17 cellular contexts compared by ENCODE assay signal in the genomic region with DNA sequence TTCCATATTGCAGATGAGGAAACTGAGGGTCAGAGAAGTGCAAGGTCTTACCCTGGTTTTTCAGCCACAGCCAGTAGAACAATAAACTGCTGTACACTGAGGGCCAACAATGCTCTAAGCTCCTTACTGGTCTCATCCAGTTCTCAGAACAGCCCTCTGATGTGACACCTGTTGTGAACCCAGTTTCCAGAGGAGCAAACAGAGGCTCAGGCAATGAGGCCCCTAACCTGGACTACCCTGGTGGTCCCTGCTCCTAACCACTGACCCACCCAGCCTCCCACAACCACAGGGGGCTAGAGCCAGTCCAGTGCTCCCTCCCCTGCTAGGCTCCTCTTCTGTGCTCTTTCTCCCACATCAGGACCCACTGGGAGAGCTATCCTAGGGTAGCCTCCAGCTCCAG. TPM values are rescaled to one million over a fixed set of nuclear protein-coding genes. Genes with fewer than 3 reads are reported as not detected.
DNase-seq lines count a peak whose midpoint lies in the region; ATAC-seq, FAIRE-seq and TF ChIP-seq lines count a peak whose summit lies in the region.
"Had no signal": no experiment of that assay in that cellular context is flagged by ENCODE, and none has a peak within 500 bp of the region (broad histone marks: within the 10 kb centered on the region; RNA-seq: fewer than 3 reads in every experiment).

No MANE protein-coding gene starts in this region.

- H2AK5ac ChIP-seq in neuronal stem cell (ENCODE audit: low read depth, low read length) = peak overlapping the region; percentile 68

- H3K14ac ChIP-seq in neuronal stem cell (ENCODE audit: low read length) = no peak overlapping the region

- no peak for TF ChIP-seq RAD21 in HepG2 (CRISPR knock-in tag; IDR thresholded peaks at IDR 0.05)

- no peak overlapping the region for H4K8ac ChIP-seq in neuronal stem cell (ENCODE audit: low read depth, low read length)

- no peaks in the 10 kb centered on the region for H3K27me3 Mint-ChIP-seq in Caco-2 (ENCODE audit: insufficient read depth, unreplicated experiment)
- H3K27me3 Mint-ChIP-seq: CD8-positive, alpha-beta memory T cell had no signal

- H2BK12ac ChIP-seq in neuronal stem cell (ENCODE audit: low read length) = no peak overlapping the region

- H3K27me3 ChIP-seq in HepG2 (ENCODE audit: control insufficient read depth in 1 of 2, insufficient read depth in 2 of 2, low read length in 2 of 2) (no peaks in the 10 kb centered on the region), right lobe of liver (no peaks in the 10 kb centered on the region), neuronal stem cell (ENCODE audit: control insufficient read depth in 3 of 3, insufficient read depth in 3 of 3, low read depth in 1 of 3, low read length in 3 of 3) (no peaks in the 10 kb centered on the region), Caco-2 (replicated peaks; ENCODE audit: control insufficient read depth, insufficient read depth, low read length) (no peaks in the 10 kb centered on the region), body of pancreas (no peaks in the 10 kb centered on the region)
- H3K27me3 ChIP-seq: BE2C had no signal

- BruUV-seq in HepG2 (replicated peaks; lab: Mats Ljungman, UMichigan) = no TSS peak
- BruUV-seq in Caco-2 (replicated peaks; lab: Mats Ljungman, UMichigan) = no TSS peak

- no peaks in the 10 kb centered on the region for H3K9me3 ChIP-seq in HepG2 (ENCODE audit: low read length)
- H3K9me3 ChIP-seq in right lobe of liver = no peaks in the 10 kb centered on the region
- H3K9me3 ChIP-seq in KOPT-K1 (ENCODE audit: insufficient read depth, low read length, poor library complexity, severe bottlenecking) = no peaks in the 10 kb centered on the region
- H3K9me3 ChIP-seq in neuronal stem cell (replicated peaks in 1 of 2; ENCODE audit: control insufficient read depth in 2 of 2, insufficient read depth in 1 of 2, low read depth in 1 of 2, low read length in 2 of 2) = no peaks in the 10 kb centered on the region
- H3K9me3 ChIP-seq in Caco-2 = no peaks in the 10 kb centered on the region
- no peaks in the 10 kb centered on the region for H3K9me3 ChIP-seq in body of pancreas
- H3K9me3 ChIP-seq: BE2C had no signal

- TF ChIP-seq POLR2A in HepG2 (IDR thresholded peaks at IDR 0.05; ENCODE audit: insufficient read depth in 1 of 2, low read depth in 2 of 2, low read length in 2 of 2) (no peak), right lobe of liver (IDR thresholded peaks at IDR 0.05) (no peak), body of pancreas (IDR thresholded peaks at IDR 0.05) (no peak)

- H4K20me1 ChIP-seq in HepG2 (ENCODE audit: insufficient read depth, low read length) = peaks cover 4% of the 10 kb centered on the region

- DNase-seq in HepG2 (ENCODE audit: low spot score) (no peak), right lobe of liver (no peak), neuronal stem cell (ENCODE audit: low spot score) (no peak), Caco-2 (no peak), body of pancreas (no peak)
- DNase-seq: ACHN; BE2C; CD8-positive, alpha-beta memory T cell; DMS53; GF-D8; GOT3; H9 had no signal

- no peak for TF ChIP-seq CTCF in HepG2 (CRISPR knock-in tag; IDR thresholded peaks at IDR 0.05)
- TF ChIP-seq CTCF in right lobe of liver (IDR thresholded peaks at IDR 0.05) = no peak
- TF ChIP-seq CTCF in Caco-2 (IDR thresholded peaks at IDR 0.05; ENCODE audit: insufficient read depth in 1 of 2, low read depth in 1 of 2, low read length in 1 of 2, severe bottlenecking in 1 of 2, unreplicated experiment in 1 of 2) = no peak
- no peak for TF ChIP-seq CTCF in body of pancreas (IDR thresholded peaks at IDR 0.05)

- H3K9ac ChIP-seq in HepG2 (ENCODE audit: insufficient read depth, low read depth, low read length) (no peak overlapping the region), neuronal stem cell (ENCODE audit: low read depth, low read length, poor library complexity) (no peak overlapping the region)

- no peak overlapping the region for H2BK5ac ChIP-seq in neuronal stem cell (ENCODE audit: low read length)

- peaks cover 4% of the 10 kb centered on the region for H3K79me1 ChIP-seq in neuronal stem cell (ENCODE audit: low read depth, low read length)

- H3K36me3 ChIP-seq in HepG2 (replicated peaks in 1 of 2; ENCODE audit: control insufficient read depth in 1 of 2, insufficient read depth in 2 of 2, low read length in 2 of 2) (no peaks in the 10 kb centered on the region), right lobe of liver (no peaks in the 10 kb centered on the region), KOPT-K1 (ENCODE audit: insufficient read depth, low read length) (no peaks in the 10 kb centered on the region), neuronal stem cell (replicated peaks in 1 of 2; ENCODE audit: control insufficient read depth in 2 of 2, insufficient read depth in 2 of 2, low read length in 2 of 2) (no peaks in the 10 kb centered on the region), Caco-2 (ENCODE audit: control insufficient read depth, insufficient read depth, low read length) (no peaks in the 10 kb centered on the region), body of pancreas (replicated peaks in 1 of 2; ENCODE audit: insufficient read depth in 1 of 2, low read depth in 2 of 2) (no peaks in the 10 kb centered on the region)
- H3K36me3 ChIP-seq: BE2C had no signal

- H3K4ac ChIP-seq in neuronal stem cell (ENCODE audit: low read length) = no peak overlapping the region

- H2AFZ ChIP-seq in HepG2 (ENCODE audit: low read length) (no peak overlapping the region), neuronal stem cell (ENCODE audit: low read length) (no peak overlapping the region)

- no peak overlapping the region for H4K91ac ChIP-seq in neuronal stem cell (ENCODE audit: low read depth, low read length, poor library complexity)

- no peak overlapping the region for H3K4me3 Mint-ChIP-seq in Caco-2 (ENCODE audit: unreplicated experiment)
- H3K4me3 Mint-ChIP-seq: CD8-positive, alpha-beta memory T cell; H9 had no signal

- intact Hi-C loops in HepG2 (cut with micrococcal nuclease; ENCODE audit: unreplicated experiment) = no loop called here
- intact Hi-C loops in right lobe of liver (cut with DNase I) = no loop called here
- intact Hi-C loops in Caco-2 (cut with micrococcal nuclease; ENCODE audit: unreplicated experiment) = no loop called here
- intact Hi-C loops in body of pancreas (cut with DNase I) = no loop called here

- ATAC-seq in HepG2 = no peak
- no peak for ATAC-seq in right lobe of liver
- ATAC-seq in HG03175 (IDR thresholded peaks at IDR 0.05; ENCODE audit: unreplicated experiment) = no peak
- ATAC-seq in body of pancreas = no peak

- H3K27ac ChIP-seq in HepG2 (ENCODE audit: extremely low read length, insufficient read depth, low read length) (no peak overlapping the region), right lobe of liver (no peak overlapping the region), KOPT-K1 (ENCODE audit: low read depth, low read length, poor library complexity, severe bottlenecking) (peak overlapping the region; percentile 68), neuronal stem cell (replicated peaks; ENCODE audit: low read length) (no peak overlapping the region), body of pancreas (no peak overlapping the region)
- H3K27ac ChIP-seq: HL-60 had no signal

- H2BK120ac ChIP-seq in neuronal stem cell (ENCODE audit: low read depth, low read length) = no peak overlapping the region

- H3K23ac ChIP-seq in neuronal stem cell (ENCODE audit: low read depth, low read length, poor library complexity) = no peak overlapping the region

- peaks cover 5% of the 10 kb centered on the region for H3K36me3 Mint-ChIP-seq in Caco-2 (ENCODE audit: insufficient read depth, unreplicated experiment)

- no peak for FAIRE-seq in HepG2 (lab: Jason Lieb, UNC)
- FAIRE-seq: GM19239 had no signal

- TF ChIP-seq EP300 in HepG2 (IDR thresholded peaks at IDR 0.05; ENCODE audit: low read depth in 2 of 2, low read length in 2 of 2) (no peak), HepG2 (CRISPR knock-in tag; IDR thresholded peaks at IDR 0.05; ENCODE audit: borderline replicate concordance) (no peak)

- CTCF ChIA-PET in HepG2 (lab: Yijun Ruan, JAX; ENCODE audit: low intra/inter-chr PET ratio, low total read pairs) (no interaction called here), Caco-2 (lab: Charles Lee) (no interaction called here)

- in situ Hi-C loops in HepG2 (cut with HindIII; ENCODE audit: extremely low pct_ligation_motif_present, low pct_unique_long_range_greater_than_20kb) = loop anchor here (5.0 kb wide), 1 partner anchor 65 kb away; no protein-coding TSS in a partner anchor

- H3K4me1 ChIP-seq in HepG2 (ENCODE audit: insufficient read depth, low read length) = peaks cover 70% of the 10 kb centered on the region
- peaks cover 0 to 30% (median 9%) of the 10 kb centered on the region in 4 donors for H3K4me1 ChIP-seq in right lobe of liver
- H3K4me1 ChIP-seq in neuronal stem cell (ENCODE audit: control insufficient read depth in 2 of 2, insufficient read depth in 1 of 2, low read depth in 1 of 2, low read length in 2 of 2) = peaks cover 4 to 6% of the 10 kb centered on the region in 2 donors
- H3K4me1 ChIP-seq in Caco-2 = peaks cover 23% of the 10 kb centered on the region
- peaks cover 24% of the 10 kb centered on the region for H3K4me1 ChIP-seq in body of pancreas

- H3K4me3 ChIP-seq in HepG2 (replicated peaks in 1 of 3; ENCODE audit: insufficient read depth in 1 of 3, low read depth in 2 of 3, low read length in 3 of 3) (no peak overlapping the region), right lobe of liver (no peak overlapping the region), neuronal stem cell (ENCODE audit: low read length in 2 of 2) (no peak overlapping the region), Caco-2 (ENCODE audit: low read depth, low read length) (no peak overlapping the region), body of pancreas (no peak overlapping the region)

- H3K27ac Mint-ChIP-seq in Caco-2 (ENCODE audit: unreplicated experiment) = no peak overlapping the region
- H3K27ac Mint-ChIP-seq: CD8-positive, alpha-beta memory T cell; H9 had no signal

- no peak overlapping the region for H3K4me2 ChIP-seq in HepG2 (ENCODE audit: low read depth, low read length)
- no peak overlapping the region for H3K4me2 ChIP-seq in neuronal stem cell (ENCODE audit: insufficient read depth, low read length, poor library complexity, severe bottlenecking)

- peaks cover 4% of the 10 kb centered on the region for H3K79me2 ChIP-seq in HepG2 (ENCODE audit: insufficient read depth, low read length)

- peaks cover 8% of the 10 kb centered on the region for H3K4me1 Mint-ChIP-seq in Caco-2 (ENCODE audit: low read depth, unreplicated experiment)

- no peak overlapping the region for H2BK15ac ChIP-seq in neuronal stem cell (ENCODE audit: low read length)

- POLR2A ChIA-PET in HepG2 (lab: Yijun Ruan, JAX) = no interaction called here
- POLR2A ChIA-PET in Caco-2 (lab: Charles Lee) = no interaction called here

- H3K18ac ChIP-seq in neuronal stem cell (ENCODE audit: low read length) = no peak overlapping the region

- H3K9me3 Mint-ChIP-seq in Caco-2 (ENCODE audit: unreplicated experiment) = no peaks in the 10 kb centered on the region
- H3K9me3 Mint-ChIP-seq: CD8-positive, alpha-beta memory T cell; H9 had no signal

RNA-seq across cellular contexts. Expression of a gene that starts 4.1 kb away (rescaled TPM):
- 74.0 and 75.8 TPM in 2 replicates for total RNA-seq in HepG2 (2016; rRNA removed; fragmentation: Illumina TruSeq; extraction: Trizol)
- total RNA-seq in HepG2 (2016; cell fraction: cytosol; rRNA removed; fragmentation: Illumina TruSeq; extraction: Trizol; ENCODE audit: low read depth) = 49.5 and 56.5 TPM in 2 replicates
- total RNA-seq in HepG2 (2016; cell fraction: insoluble cytoplasmic fraction; rRNA removed; fragmentation: Illumina TruSeq; extraction: Trizol) = 57.1 and 69.6 TPM in 2 replicates
- total RNA-seq in HepG2 (2016; cell fraction: membrane; rRNA removed; fragmentation: Illumina TruSeq; extraction: Trizol) = 60.2 and 66.9 TPM in 2 replicates
- total RNA-seq in HepG2 (2016; cell fraction: nucleus; rRNA removed; fragmentation: Illumina TruSeq; extraction: Trizol) = 33.7 and 37.0 TPM in 2 replicates
- 150 and 166 TPM in 2 replicates for polyA plus RNA-seq in HepG2 (2011; rRNA removed)
- 110 and 129 TPM in 2 replicates for polyA plus RNA-seq in HepG2 (2011; cell fraction: cytosol; rRNA removed)
- 88.0 and 96.6 TPM in 2 replicates for polyA plus RNA-seq in HepG2 (2011; cell fraction: nucleus; rRNA removed)
- 99.4 and 113 TPM in 2 replicates for polyA plus RNA-seq in HepG2 (2012)
- polyA plus RNA-seq in HepG2 (2016; cell fraction: cytosol; fragmentation: Illumina TruSeq; extraction: Trizol; ENCODE audit: low read depth) = 78.3 and 90.9 TPM in 2 replicates
- 127 and 143 TPM in 2 replicates for polyA plus RNA-seq in HepG2 (2016; cell fraction: insoluble cytoplasmic fraction; fragmentation: Illumina TruSeq; extraction: Trizol; ENCODE audit: low read depth)
- 82.2 and 92.9 TPM in 2 replicates for polyA plus RNA-seq in HepG2 (2016; cell fraction: membrane; fragmentation: Illumina TruSeq; extraction: Trizol; ENCODE audit: low read depth)
- 92.2 and 94.0 TPM in 2 replicates for polyA plus RNA-seq in HepG2 (2016; cell fraction: nucleus; fragmentation: Illumina TruSeq; extraction: Trizol; ENCODE audit: insufficient read depth, low read depth)
- 77.2 and 97.6 TPM in 2 replicates for polyA minus RNA-seq in HepG2 (2011; rRNA and poly(A)+ RNA removed; ENCODE audit: low replicate concordance)
- 35.3 and 48.0 TPM in 2 replicates for polyA minus RNA-seq in HepG2 (2011; cell fraction: cytosol; rRNA and poly(A)+ RNA removed)
- 55.2 and 55.9 TPM in 2 replicates for polyA minus RNA-seq in HepG2 (2011; cell fraction: nucleus; rRNA and poly(A)+ RNA removed)
- total RNA-seq in right lobe of liver = 10 to 100 TPM; 19.9 to 70.2 (median 25.3) TPM
- polyA plus RNA-seq in neuronal stem cell (2013, experiment 1 of 2) = 118 TPM
- polyA plus RNA-seq in neuronal stem cell (2013, experiment 2 of 2) = 112 TPM
- 154 and 157 TPM in 2 replicates for total RNA-seq in Caco-2 (2022)
- 100 to 1,000 TPM in 1 of 2 donors, 10 to 100 TPM in 1; 40.2 to 119 TPM for total RNA-seq in body of pancreas

RNA-seq across cellular contexts. Expression of a gene that starts 10.0 kb away (rescaled TPM):
- total RNA-seq in HepG2 (2016; rRNA removed; fragmentation: Illumina TruSeq; extraction: Trizol) (2.7 and 8.9 TPM in 2 replicates), right lobe of liver (1 to 10 TPM in 2 of 6 experiments, under 1 TPM in 4; 0.59 to 1.3 (median 0.90) TPM), Caco-2 (2022) (11.3 and 11.6 TPM in 2 replicates), body of pancreas (1 to 10 TPM; 1.0 to 2.0 TPM)
- total RNA-seq in HepG2 (2016; cell fraction: cytosol; rRNA removed; fragmentation: Illumina TruSeq; extraction: Trizol; ENCODE audit: low read depth) = 1.8 and 2.5 TPM in 2 replicates
- total RNA-seq in HepG2 (2016; cell fraction: insoluble cytoplasmic fraction; rRNA removed; fragmentation: Illumina TruSeq; extraction: Trizol) = 2.3 and 8.4 TPM in 2 replicates
- total RNA-seq in HepG2 (2016; cell fraction: membrane; rRNA removed; fragmentation: Illumina TruSeq; extraction: Trizol) = 2.3 and 2.5 TPM in 2 replicates
- 8.4 and 12.1 TPM in 2 replicates for total RNA-seq in HepG2 (2016; cell fraction: nucleus; rRNA removed; fragmentation: Illumina TruSeq; extraction: Trizol)
- 28.6 and 88.6 TPM in 2 replicates for polyA plus RNA-seq in HepG2 (2011; rRNA removed)
- polyA plus RNA-seq in HepG2 (2011; cell fraction: cytosol; rRNA removed) = 28.4 and 53.0 TPM in 2 replicates
- 63.0 and 95.6 TPM in 2 replicates for polyA plus RNA-seq in HepG2 (2011; cell fraction: nucleus; rRNA removed)
- polyA plus RNA-seq in HepG2 (2012) = 39.9 and 70.8 TPM in 2 replicates
- 0.88 and 0.92 TPM in 2 replicates for polyA plus RNA-seq in HepG2 (2016; cell fraction: cytosol; fragmentation: Illumina TruSeq; extraction: Trizol; ENCODE audit: low read depth)
- polyA plus RNA-seq in HepG2 (2016; cell fraction: insoluble cytoplasmic fraction; fragmentation: Illumina TruSeq; extraction: Trizol; ENCODE audit: low read depth) = 3.0 and 3.5 TPM in 2 replicates
- 1.7 TPM in 2 replicates for polyA plus RNA-seq in HepG2 (2016; cell fraction: membrane; fragmentation: Illumina TruSeq; extraction: Trizol; ENCODE audit: low read depth)
- 13.9 and 17.6 TPM in 2 replicates for polyA plus RNA-seq in HepG2 (2016; cell fraction: nucleus; fragmentation: Illumina TruSeq; extraction: Trizol; ENCODE audit: insufficient read depth, low read depth)
- polyA minus RNA-seq in HepG2 (2011; rRNA and poly(A)+ RNA removed; ENCODE audit: low replicate concordance) = 28.7 TPM in 1 of 2 replicates, not detected in the other
- 5.1 and 17.3 TPM in 2 replicates for polyA minus RNA-seq in HepG2 (2011; cell fraction: cytosol; rRNA and poly(A)+ RNA removed)
- 9.9 and 21.9 TPM in 2 replicates for polyA minus RNA-seq in HepG2 (2011; cell fraction: nucleus; rRNA and poly(A)+ RNA removed)
- polyA plus RNA-seq in neuronal stem cell (2013, experiment 1 of 2) = 6.5 TPM
- 6.1 TPM for polyA plus RNA-seq in neuronal stem cell (2013, experiment 2 of 2)

RNA-seq across cellular contexts. Expression of a gene that starts 14.9 kb away (rescaled TPM):
- total RNA-seq in HepG2 (2016; rRNA removed; fragmentation: Illumina TruSeq; extraction: Trizol) (59.1 and 62.8 TPM in 2 replicates), right lobe of liver (100 to 1,000 TPM; 133 to 416 (median 252) TPM), Caco-2 (2022) (178 and 189 TPM in 2 replicates), body of pancreas (100 to 1,000 TPM in 1 of 2 donors, 10 to 100 TPM in 1; 18.2 to 116 TPM)
- 34.5 and 34.6 TPM in 2 replicates for total RNA-seq in HepG2 (2016; cell fraction: cytosol; rRNA removed; fragmentation: Illumina TruSeq; extraction: Trizol; ENCODE audit: low read depth)
- total RNA-seq in HepG2 (2016; cell fraction: insoluble cytoplasmic fraction; rRNA removed; fragmentation: Illumina TruSeq; extraction: Trizol) = 56.2 and 62.6 TPM in 2 replicates
- 61.2 and 64.2 TPM in 2 replicates for total RNA-seq in HepG2 (2016; cell fraction: membrane; rRNA removed; fragmentation: Illumina TruSeq; extraction: Trizol)
- total RNA-seq in HepG2 (2016; cell fraction: nucleus; rRNA removed; fragmentation: Illumina TruSeq; extraction: Trizol) = 31.4 and 47.6 TPM in 2 replicates
- polyA plus RNA-seq in HepG2 (2011; rRNA removed) = 37.0 and 60.2 TPM in 2 replicates
- polyA plus RNA-seq in HepG2 (2011; cell fraction: cytosol; rRNA removed) = 42.3 and 49.1 TPM in 2 replicates
- 45.9 and 96.4 TPM in 2 replicates for polyA plus RNA-seq in HepG2 (2011; cell fraction: nucleus; rRNA removed)
- polyA plus RNA-seq in HepG2 (2012) = 103 and 194 TPM in 2 replicates
- polyA plus RNA-seq in HepG2 (2016; cell fraction: cytosol; fragmentation: Illumina TruSeq; extraction: Trizol; ENCODE audit: low read depth) = 73.1 and 74.3 TPM in 2 replicates
- 91.0 and 122 TPM in 2 replicates for polyA plus RNA-seq in HepG2 (2016; cell fraction: insoluble cytoplasmic fraction; fragmentation: Illumina TruSeq; extraction: Trizol; ENCODE audit: low read depth)
- polyA plus RNA-seq in HepG2 (2016; cell fraction: membrane; fragmentation: Illumina TruSeq; extraction: Trizol; ENCODE audit: low read depth) = 101 and 107 TPM in 2 replicates
- polyA plus RNA-seq in HepG2 (2016; cell fraction: nucleus; fragmentation: Illumina TruSeq; extraction: Trizol; ENCODE audit: insufficient read depth, low read depth) = 107 and 123 TPM in 2 replicates
- 99.0 and 111 TPM in 2 replicates for polyA minus RNA-seq in HepG2 (2011; rRNA and poly(A)+ RNA removed; ENCODE audit: low replicate concordance)
- polyA minus RNA-seq in HepG2 (2011; cell fraction: cytosol; rRNA and poly(A)+ RNA removed) = 44.8 and 90.8 TPM in 2 replicates
- polyA minus RNA-seq in HepG2 (2011; cell fraction: nucleus; rRNA and poly(A)+ RNA removed) = 4.2 and 14.9 TPM in 2 replicates
- polyA plus RNA-seq in neuronal stem cell (2013, experiment 1 of 2) = 84.6 TPM
- polyA plus RNA-seq in neuronal stem cell (2013, experiment 2 of 2) = 88.1 TPM

RNA-seq across cellular contexts. Expression of a gene that starts 19.9 kb away (rescaled TPM):
- total RNA-seq in HepG2 (2016; rRNA removed; fragmentation: Illumina TruSeq; extraction: Trizol) (not detected in 2 replicates), right lobe of liver (not detected), Caco-2 (2022) (not detected in 2 replicates), body of pancreas (not detected)
- not detected in 2 replicates for total RNA-seq in HepG2 (2016; cell fraction: cytosol; rRNA removed; fragmentation: Illumina TruSeq; extraction: Trizol; ENCODE audit: low read depth)
- total RNA-seq in HepG2 (2016; cell fraction: insoluble cytoplasmic fraction; rRNA removed; fragmentation: Illumina TruSeq; extraction: Trizol) = not detected in 2 replicates
- not detected in 2 replicates for total RNA-seq in HepG2 (2016; cell fraction: membrane; rRNA removed; fragmentation: Illumina TruSeq; extraction: Trizol)
- total RNA-seq in HepG2 (2016; cell fraction: nucleus; rRNA removed; fragmentation: Illumina TruSeq; extraction: Trizol) = not detected in 2 replicates
- 0.07 TPM in 1 of 2 replicates, not detected in the other for polyA plus RNA-seq in HepG2 (2011; rRNA removed)
- not detected in 2 replicates for polyA plus RNA-seq in HepG2 (2011; cell fraction: cytosol; rRNA removed)
- not detected in 2 replicates for polyA plus RNA-seq in HepG2 (2011; cell fraction: nucleus; rRNA removed)
- polyA plus RNA-seq in HepG2 (2012) = 0.12 and 0.28 TPM in 2 replicates
- polyA plus RNA-seq in HepG2 (2016; cell fraction: cytosol; fragmentation: Illumina TruSeq; extraction: Trizol; ENCODE audit: low read depth) = not detected in 2 replicates
- polyA plus RNA-seq in HepG2 (2016; cell fraction: insoluble cytoplasmic fraction; fragmentation: Illumina TruSeq; extraction: Trizol; ENCODE audit: low read depth) = not detected in 2 replicates
- not detected in 2 replicates for polyA plus RNA-seq in HepG2 (2016; cell fraction: membrane; fragmentation: Illumina TruSeq; extraction: Trizol; ENCODE audit: low read depth)
- polyA plus RNA-seq in HepG2 (2016; cell fraction: nucleus; fragmentation: Illumina TruSeq; extraction: Trizol; ENCODE audit: insufficient read depth, low read depth) = not detected in 2 replicates
- 0.07 and 0.22 TPM in 2 replicates for polyA minus RNA-seq in HepG2 (2011; rRNA and poly(A)+ RNA removed; ENCODE audit: low replicate concordance)
- not detected in 2 replicates for polyA minus RNA-seq in HepG2 (2011; cell fraction: cytosol; rRNA and poly(A)+ RNA removed)
- not detected in 2 replicates for polyA minus RNA-seq in HepG2 (2011; cell fraction: nucleus; rRNA and poly(A)+ RNA removed)
- polyA plus RNA-seq in neuronal stem cell (2013, experiment 1 of 2) = 3.0 TPM
- polyA plus RNA-seq in neuronal stem cell (2013, experiment 2 of 2) = 2.8 TPM

RNA-seq across cellular contexts. Expression of a gene that starts 28.4 kb away (rescaled TPM):
- total RNA-seq in HepG2 (2016; rRNA removed; fragmentation: Illumina TruSeq; extraction: Trizol) = not detected in 2 replicates
- not detected in 2 replicates for total RNA-seq in HepG2 (2016; cell fraction: cytosol; rRNA removed; fragmentation: Illumina TruSeq; extraction: Trizol; ENCODE audit: low read depth)
- total RNA-seq in HepG2 (2016; cell fraction: insoluble cytoplasmic fraction; rRNA removed; fragmentation: Illumina TruSeq; extraction: Trizol) = not detected in 2 replicates
- not detected in 2 replicates for total RNA-seq in HepG2 (2016; cell fraction: membrane; rRNA removed; fragmentation: Illumina TruSeq; extraction: Trizol)
- total RNA-seq in HepG2 (2016; cell fraction: nucleus; rRNA removed; fragmentation: Illumina TruSeq; extraction: Trizol) = not detected in 2 replicates
- polyA plus RNA-seq in HepG2 (2011; rRNA removed) = 0.22 and 0.35 TPM in 2 replicates
- polyA plus RNA-seq in HepG2 (2011; cell fraction: cytosol; rRNA removed) = 0.14 TPM in 1 of 2 replicates, not detected in the other
- 0.57 TPM in 1 of 2 replicates, not detected in the other for polyA plus RNA-seq in HepG2 (2011; cell fraction: nucleus; rRNA removed)
- 0.30 and 0.76 TPM in 2 replicates for polyA plus RNA-seq in HepG2 (2012)
- polyA plus RNA-seq in HepG2 (2016; cell fraction: cytosol; fragmentation: Illumina TruSeq; extraction: Trizol; ENCODE audit: low read depth) = not detected in 2 replicates
- polyA plus RNA-seq in HepG2 (2016; cell fraction: insoluble cytoplasmic fraction; fragmentation: Illumina TruSeq; extraction: Trizol; ENCODE audit: low read depth) = not detected in 2 replicates
- not detected in 2 replicates for polyA plus RNA-seq in HepG2 (2016; cell fraction: membrane; fragmentation: Illumina TruSeq; extraction: Trizol; ENCODE audit: low read depth)
- polyA plus RNA-seq in HepG2 (2016; cell fraction: nucleus; fragmentation: Illumina TruSeq; extraction: Trizol; ENCODE audit: insufficient read depth, low read depth) = not detected in 2 replicates
- polyA minus RNA-seq in HepG2 (2011; rRNA and poly(A)+ RNA removed; ENCODE audit: low replicate concordance) = 2.1 TPM in 2 replicates
- polyA minus RNA-seq in HepG2 (2011; cell fraction: cytosol; rRNA and poly(A)+ RNA removed) = not detected in 2 replicates
- polyA minus RNA-seq in HepG2 (2011; cell fraction: nucleus; rRNA and poly(A)+ RNA removed) = not detected in 2 replicates
- total RNA-seq in right lobe of liver = 1 to 10 TPM in 2 of 6 experiments, under 1 TPM in 3, not detected in 1; 0.59 to 3.9 (median 0.70) TPM
- 0.35 TPM for polyA plus RNA-seq in neuronal stem cell (2013, experiment 1 of 2)
- 0.42 TPM for polyA plus RNA-seq in neuronal stem cell (2013, experiment 2 of 2)
- not detected in 2 replicates for total RNA-seq in Caco-2 (2022)
- not detected for total RNA-seq in body of pancreas
- total RNA-seq: A172; CD8-positive, alpha-beta memory T cell had no signal
- polyA plus RNA-seq: CD8-positive, alpha-beta memory T cell had no signal
